Comparison of ENCODE assay signal across 19 cellular contexts in genomic region chr7:107079212-107079940, GRCh38. TPM values are rescaled to one million over a fixed set of nuclear protein-coding genes. Genes with fewer than 3 reads are reported as not detected.
"Had no signal": no experiment of that assay in that cellular context is flagged by ENCODE, and none has a peak within 500 bp of the region (broad histone marks: within the 10 kb centered on the region; RNA-seq: fewer than 3 reads in every experiment).

No MANE protein-coding gene starts in this region.

- H3K4me2 ChIP-seq: SK-N-SH, smooth muscle cell had no signal

- DNase-seq: activated B cell treated with CpG ODN at 0.5 μM for 24 hours; activated CD4-positive, alpha-beta T cell treated with anti-CD3 and anti-CD28 coated beads, Interleukin-2, amount 10 ng/mL, durations not matched to agents 24 days and 14 days; activated CD8-positive, alpha-beta memory T cell treated with anti-CD3 and anti-CD28 coated beads, Interleukin-2, amount 50 U/mL, for 48 hours; activated CD8-positive, alpha-beta T cell treated with anti-CD3 and anti-CD28 coated beads, Interleukin-2, amount 10 ng/mL, durations not matched to agents 7 days and 5 days; activated gamma-delta T cell treated with Interleukin-2 at 50 U/mL for 16 hours; effector memory CD4-positive, alpha-beta T cell; naive thymus-derived CD8-positive, alpha-beta T cell; stimulated activated naive CD8-positive, alpha-beta T cell treated with anti-CD3 and anti-CD28 coated beads, Interleukin-15, amount 100 ng/mL, for 72 hours; T-cell; T1000; upper lobe of right lung had no signal

- H3K4me3 ChIP-seq: coronary artery, gastroesophageal sphincter, right atrium auricular region, smooth muscle cell, thoracic aorta, upper lobe of right lung had no signal

- FAIRE-seq: islet of Langerhans had no signal

- H3K4me1 ChIP-seq: upper lobe of right lung had no signal

- H3K27ac ChIP-seq: coronary artery, gastroesophageal sphincter, right atrium auricular region, thoracic aorta, upper lobe of right lung had no signal

- H3K9ac ChIP-seq: SK-N-SH had no signal

- ATAC-seq: activated CD8-positive, alpha-beta T cell treated with anti-CD3 and anti-CD28 coated beads, Interleukin-2, amount 10 ng/mL, durations not matched to agents 7 days and 5 days; gastroesophageal sphincter; naive thymus-derived CD8-positive, alpha-beta T cell; stimulated activated naive CD8-positive, alpha-beta T cell treated with anti-CD3 and anti-CD28 coated beads, Interleukin-15, amount 100 ng/mL, for 72 hours; T-cell had no signal

- H3K36me3 ChIP-seq: gastroesophageal sphincter, right atrium auricular region, thoracic aorta, upper lobe of right lung had no signal

- H3K9me3 ChIP-seq: gastroesophageal sphincter, right atrium auricular region, SK-N-SH, thoracic aorta, upper lobe of right lung had no signal

- H3K27me3 ChIP-seq: gastroesophageal sphincter, right atrium auricular region, upper lobe of right lung had no signal

RNA-seq across cellular contexts. Expression of gene PRKAR2B, which starts 34.9 kb away (rescaled TPM):
- polyA plus RNA-seq: mammary epithelial cell had no signal
